19 cellular contexts compared by ENCODE assay signal in the genomic region with DNA sequence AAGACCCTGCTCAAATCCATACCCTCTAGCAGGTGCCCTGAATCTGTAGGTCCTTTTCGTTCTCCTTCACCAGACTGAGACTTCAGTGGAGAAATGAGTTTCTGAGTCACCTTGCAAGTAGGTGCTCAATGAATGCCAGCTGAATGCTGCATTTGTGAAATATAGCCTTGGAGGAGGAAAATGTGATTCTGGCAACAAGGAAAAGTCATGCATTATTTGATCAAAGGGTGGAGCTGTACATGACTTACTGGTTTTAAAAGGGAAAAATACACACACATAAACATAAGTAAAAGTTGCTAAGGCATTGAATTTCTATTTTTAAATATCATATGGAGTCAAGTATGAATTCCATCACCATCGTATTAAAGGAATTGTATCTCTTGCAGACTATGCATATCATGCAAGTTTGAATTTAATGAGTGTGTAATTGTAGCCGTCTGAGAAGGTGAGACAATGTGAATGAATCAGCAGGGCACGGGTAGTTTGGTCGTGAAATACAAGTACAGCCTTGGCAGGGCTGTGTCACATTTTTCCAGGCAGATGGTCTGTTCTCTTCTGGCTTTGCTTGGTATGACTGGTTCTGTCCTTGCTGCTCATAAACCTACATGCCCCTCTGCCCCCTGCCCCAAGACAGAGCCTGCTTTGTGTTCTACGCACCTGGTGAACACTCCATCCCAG.
DNase-seq lines count a peak whose midpoint lies in the region; ATAC-seq lines count a peak whose summit lies in the region.
"Had no signal": no experiment of that assay in that cellular context is flagged by ENCODE, and none has a peak within 500 bp of the region (broad histone marks: within the 10 kb centered on the region; RNA-seq: fewer than 3 reads in every experiment).

No MANE protein-coding gene starts in this region.

- DNase-seq in Daoy (ENCODE audit: low read depth): peak; percentile 68
- DNase-seq in NCI-H69 (lab: John Stamatoyannopoulos, UW): peak; percentile 1
- DNase-seq in epithelial cell of prostate (ENCODE audit: low read depth, low spot score): peak; percentile 29
- DNase-seq in renal cortical epithelial cell (ENCODE audit: low read depth): peak; percentile 51
- DNase-seq in AML-193 (lab: John Stamatoyannopoulos, UW): no peak
- DNase-seq in NCI-H226: no peak
- DNase-seq: activated CD4-positive, alpha-beta T cell treated with anti-CD3 and anti-CD28 coated beads, Interleukin-2, amount 10 ng/mL, durations not matched to agents 24 days and 14 days; brain microvascular endothelial cell; CD8-positive, alpha-beta T cell; DND-41; NCI-H1417 treated with DMSO at 0.1 percent for 48 hours; NCI-H774; occipital lobe; retina; SHP77 treated with DMSO at 0.1 percent for 48 hours had no signal

- peak overlapping the region; percentile 13 for H3K27ac ChIP-seq in epithelial cell of prostate
- H3K27ac ChIP-seq: brain microvascular endothelial cell had no signal

- ATAC-seq in HG03175 (IDR thresholded peaks at IDR 0.05; ENCODE audit: unreplicated experiment): no peak
- no peak for ATAC-seq in HG03045 (IDR thresholded peaks at IDR 0.05; ENCODE audit: unreplicated experiment)
- ATAC-seq: activated T-helper 17 cell treated with anti-CD3 and anti-CD28 coated beads, Interleukin-2, amount 50 U/mL, for 72 hours; CD8-positive, alpha-beta T cell; HepG2 had no signal

Comparison
In these comparisons a context has a peak if more than half of its experiments do, and no peak if none do; other contexts are left out.
1. DNase-seq: peak in Daoy (single experiment), NCI-H69 (single experiment), epithelial cell of prostate (single experiment) and renal cortical epithelial cell (single experiment); none in AML-193 (0 of 2) and NCI-H226 (single experiment).